7 cellular contexts compared by ENCODE assay signal in genomic region chr5:146183403-146183802, GRCh38. TPM values are rescaled to one million over a fixed set of nuclear protein-coding genes. Genes with fewer than 3 reads are reported as not detected.
DNase-seq lines count a peak whose midpoint lies in the region; ATAC-seq and TF ChIP-seq lines count a peak whose summit lies in the region.
"Not testable (repeated sequence)": the region's sequence is repeated elsewhere in the genome, so short reads cannot be mapped to it uniquely, and the experiment has no call there.

No MANE protein-coding gene starts in this region.

- peaks cover 19% of the 10 kb centered on the region for H3K36me3 Mint-ChIP-seq in activated CD8-positive, alpha-beta memory T cell treated with anti-CD3 and anti-CD28 coated beads, Interleukin-2, amount 10 ng/mL, durations not matched to agents 7 days and 5 days
- H3K36me3 Mint-ChIP-seq in central memory CD8-positive, alpha-beta T cell (ENCODE audit: insufficient read depth) = not testable (repeated sequence)

- not testable (repeated sequence) for H3K27me3 Mint-ChIP-seq in activated CD8-positive, alpha-beta memory T cell treated with anti-CD3 and anti-CD28 coated beads, Interleukin-2, amount 10 ng/mL, durations not matched to agents 7 days and 5 days; central memory CD8-positive, alpha-beta T cell

- H3K4me1 ChIP-seq in OCI-LY7 (ENCODE audit: insufficient read depth, low read length, poor library complexity, severe bottlenecking) (peaks cover 28% of the 10 kb centered on the region), gastrocnemius medialis (peaks cover 9 to 13% of the 10 kb centered on the region in 2 donors)
- H3K4me1 ChIP-seq in mucosa of stomach (ENCODE audit: control insufficient read depth, insufficient read depth, low read length) = not testable (repeated sequence)

- not testable (repeated sequence) for H3K27me3 ChIP-seq in mucosa of stomach (ENCODE audit: control insufficient read depth, insufficient read depth, low read length); gastrocnemius medialis

- H3K9me3 ChIP-seq in OCI-LY7 (ENCODE audit: low read length); mucosa of stomach (ENCODE audit: control insufficient read depth, low read length); gastrocnemius medialis: not testable (repeated sequence)

- H3K9me2 ChIP-seq in OCI-LY7 (ENCODE audit: insufficient read depth, low read length) = not testable (repeated sequence)

- H3K9ac ChIP-seq in mucosa of stomach (ENCODE audit: low read length) = peak overlapping the region; percentile 54

- peaks cover 26% of the 10 kb centered on the region for H3K36me3 ChIP-seq in OCI-LY7 (ENCODE audit: insufficient read depth, low read length)
- H3K36me3 ChIP-seq in mucosa of stomach (ENCODE audit: control insufficient read depth, insufficient read depth, low read length); gastrocnemius medialis: not testable (repeated sequence)

- peak overlapping the region; percentile 99 for H3K4me3 Mint-ChIP-seq in activated CD8-positive, alpha-beta memory T cell treated with anti-CD3 and anti-CD28 coated beads, Interleukin-2, amount 10 ng/mL, durations not matched to agents 7 days and 5 days
- H3K4me3 Mint-ChIP-seq in central memory CD8-positive, alpha-beta T cell = peak overlapping the region; percentile 93

- H4K20me1 ChIP-seq in OCI-LY7 (ENCODE audit: insufficient read depth, low read length) = not testable (repeated sequence)

- not testable (repeated sequence) for ATAC-seq in activated CD8-positive, alpha-beta memory T cell treated with anti-CD3 and anti-CD28 coated beads, Interleukin-2, amount 10 ng/mL, durations not matched to agents 7 days and 5 days; central memory CD8-positive, alpha-beta T cell (replicated peaks; ENCODE audit: extremely low read depth, poor library complexity, severe bottlenecking); Right ventricle myocardium superior (ENCODE audit: poor library complexity); gastrocnemius medialis

- peak overlapping the region; percentile 97; the same call in 1 of the 2 replicates for H2AFZ ChIP-seq in OCI-LY7 (ENCODE audit: low read length)

- peaks cover 40% of the 10 kb centered on the region for H3K79me2 ChIP-seq in OCI-LY7 (ENCODE audit: insufficient read depth, low read depth, low read length)

- H3K9me3 Mint-ChIP-seq in activated CD8-positive, alpha-beta memory T cell treated with anti-CD3 and anti-CD28 coated beads, Interleukin-2, amount 10 ng/mL, durations not matched to agents 7 days and 5 days (ENCODE audit: low read depth); central memory CD8-positive, alpha-beta T cell: not testable (repeated sequence)

- H3K4me1 Mint-ChIP-seq in activated CD8-positive, alpha-beta memory T cell treated with anti-CD3 and anti-CD28 coated beads, Interleukin-2, amount 10 ng/mL, durations not matched to agents 7 days and 5 days = peaks cover 43% of the 10 kb centered on the region
- peaks cover 12% of the 10 kb centered on the region for H3K4me1 Mint-ChIP-seq in central memory CD8-positive, alpha-beta T cell

- in situ Hi-C loops in gastrocnemius medialis (cut with MboI; ENCODE audit: low sequenced_read_pairs in 4 of 4) = loop anchor here in 3 of 4 donors (25.0 kb wide), 1 partner anchor 254 kb away; the partner anchor contains the start of gene TCERG1 (in 3 of the 3)

- TF ChIP-seq CTCF in GM12864 (IDR thresholded peaks at IDR 0.05; ENCODE audit: low read depth, low read length, missing control alignments); OCI-LY7 (conservative IDR thresholded peaks at IDR 0.05; ENCODE audit: low read length); gastrocnemius medialis (IDR thresholded peaks at IDR 0.05 in 4 of 5, conservative IDR thresholded peaks at IDR 0.05 in 1 of 5): not testable (repeated sequence)

- CTCF ChIA-PET in OCI-LY7 (lab: Charles Lee; ENCODE audit: unreplicated experiment) = interaction anchor here (0.6 kb wide), 1 partner anchor 33 kb away, joined by 5 read pairs; no protein-coding TSS in a partner anchor
- CTCF ChIA-PET in activated CD8-positive, alpha-beta memory T cell treated with anti-CD3 and anti-CD28 coated beads, Interleukin-2, amount 10 ng/mL, durations not matched to agents 7 days and 5 days (lab: Charles Lee) = not testable (repeated sequence)

- peak overlapping the region; percentile 41 for H3K27ac ChIP-seq in OCI-LY7 (ENCODE audit: low read depth, low read length, poor library complexity, severe bottlenecking)
- H3K27ac ChIP-seq in gastrocnemius medialis = peak overlapping the region; percentile 86 to 95 (median 90)

- POLR2A ChIA-PET in OCI-LY7 (lab: Charles Lee) = interaction anchor here (0.6 to 3.3 kb wide), 12 partner anchors 9 to 1175 kb away, joined by 3 to 21 read pairs (median 5); partner anchors contain the start of gene PLAC8L1

- BruUV-seq in OCI-LY7 (replicated peaks; lab: Mats Ljungman, UMichigan) = not testable (repeated sequence)

- intact Hi-C loops in OCI-LY7 (cut with micrococcal nuclease; ENCODE audit: unreplicated experiment) = loop anchor here (2.0 to 5.0 kb wide), 2 partner anchors 19 to 264 kb away; partner anchors contain the start of genes RBM27 and TCERG1
- intact Hi-C loops in Right ventricle myocardium superior (cut with DNase I); gastrocnemius medialis (cut with DNase I; ENCODE audit: low total_unique reads): not testable (repeated sequence)

- not testable (repeated sequence) for DNase-seq in GM12864 (ENCODE audit: low read depth); OCI-LY7 (ENCODE audit: low spot score); activated CD8-positive, alpha-beta memory T cell treated with anti-CD3 and anti-CD28 coated beads, Interleukin-2, amount 10 ng/mL, durations not matched to agents 7 days and 5 days; central memory CD8-positive, alpha-beta T cell (ENCODE audit: low spot score in 2 of 2); gastrocnemius medialis
- peak; percentile 45 for DNase-seq in Right ventricle myocardium superior

- TF ChIP-seq POLR2A in gastrocnemius medialis (IDR thresholded peaks at IDR 0.05) = not testable (repeated sequence)

- H3K4me3 ChIP-seq in GM12864 (ENCODE audit: low read depth, low read length) (peak overlapping the region; percentile 76), OCI-LY7 (ENCODE audit: low read depth, low read length, poor library complexity, severe bottlenecking) (peak overlapping the region; percentile 82), gastrocnemius medialis (peak overlapping the region; percentile 52 to 92 (median 90))
- not testable (repeated sequence) for H3K4me3 ChIP-seq in mucosa of stomach (ENCODE audit: low read length)

- H3K27ac Mint-ChIP-seq in activated CD8-positive, alpha-beta memory T cell treated with anti-CD3 and anti-CD28 coated beads, Interleukin-2, amount 10 ng/mL, durations not matched to agents 7 days and 5 days = peak overlapping the region; percentile 99
- peak overlapping the region; percentile 96 for H3K27ac Mint-ChIP-seq in central memory CD8-positive, alpha-beta T cell (ENCODE audit: low read depth)

- peak overlapping the region; percentile 70 for H3K4me2 ChIP-seq in OCI-LY7 (ENCODE audit: low read length)

RNA-seq across cellular contexts. Expression of gene LARS1, which starts 1.0 kb away (rescaled TPM):
- 147 and 177 TPM in 2 replicates for total RNA-seq in OCI-LY7 (2014; rRNA removed; shearing (Covaris generic))
- total RNA-seq in OCI-LY7 (2022) (300 and 329 TPM in 2 replicates), Right ventricle myocardium superior (88.5 TPM), gastrocnemius medialis (10 to 100 TPM; 77.0 to 83.1 (median 81.9) TPM)
- 100 to 1,000 TPM; 108 to 147 TPM for total RNA-seq in activated CD8-positive, alpha-beta memory T cell treated with anti-CD3 and anti-CD28 coated beads, Interleukin-2, amount 10 ng/mL, durations not matched to agents 7 days and 5 days

RNA-seq across cellular contexts. Expression of gene RBM27, which starts 20.0 kb away (rescaled TPM):
- 19.4 and 20.9 TPM in 2 replicates for total RNA-seq in OCI-LY7 (2014; rRNA removed; shearing (Covaris generic))
- total RNA-seq in OCI-LY7 (2022) (26.4 and 29.0 TPM in 2 replicates), Right ventricle myocardium superior (10.2 TPM), gastrocnemius medialis (10 to 100 TPM; 13.4 to 15.4 (median 13.9) TPM)
- 10 to 100 TPM; 19.0 to 26.5 TPM for total RNA-seq in activated CD8-positive, alpha-beta memory T cell treated with anti-CD3 and anti-CD28 coated beads, Interleukin-2, amount 10 ng/mL, durations not matched to agents 7 days and 5 days
